In genomic region chr2:207397917-207398655, GRCh38 we compare ENCODE assay signal across 17 cellular contexts.
"Had no signal": no experiment of that assay in that cellular context is flagged by ENCODE, and none has a peak within 500 bp of the region (broad histone marks: within the 10 kb centered on the region; RNA-seq: fewer than 3 reads in every experiment).

No MANE protein-coding gene starts in this region.

- DNase-seq: activated CD4-positive, alpha-beta T cell treated with anti-CD3 and anti-CD28 coated beads for 1 hour; activated CD4-positive, alpha-beta T cell treated with anti-CD3 and anti-CD28 coated beads, Interleukin-2, amount 50 U/mL, for 48 hours; activated CD8-positive, alpha-beta memory T cell treated with anti-CD3 and anti-CD28 coated beads, Interleukin-2, amount 10 ng/mL, durations not matched to agents 7 days and 5 days; activated effector memory CD4-positive, alpha-beta T cell treated with Interleukin-2 at 50 U/mL for 16 hours; activated T-cell treated with anti-CD3 and anti-CD28 coated beads, Interleukin-2, amount 50 U/mL, for 24 hours; esophagus squamous epithelium; foreskin keratinocyte; left lung; ovary; stimulated activated CD4-positive, alpha-beta T cell treated with anti-CD3 and anti-CD28 coated beads, Interleukin-12 subunit alpha, Interleukin-12 subunit beta, amount 100 ng/mL, for 4 hours; stimulated activated naive CD4-positive, alpha-beta T cell treated with Interleukin-2 at 50 U/mL for 16 hours had no signal

- H3K4me1 ChIP-seq: breast epithelium, left lung, suprapubic skin had no signal

- H3K9me3 Mint-ChIP-seq: activated T-cell treated with anti-CD3 and anti-CD28 coated beads, Interleukin-2, amount 50 U/mL, for 24 hours had no signal

- H3K4me3 ChIP-seq: breast epithelium, esophagus squamous epithelium, left lung, ovary, suprapubic skin had no signal

- ATAC-seq: activated CD8-positive, alpha-beta memory T cell treated with anti-CD3 and anti-CD28 coated beads, Interleukin-2, amount 10 ng/mL, durations not matched to agents 7 days and 5 days; activated naive CD4-positive, alpha-beta T cell treated with anti-CD3 and anti-CD28 coated beads, Interleukin-2, amount 50 U/mL, for 72 hours; foreskin keratinocyte; left lung had no signal

- H3K36me3 ChIP-seq: breast epithelium, esophagus squamous epithelium, left lung, ovary, suprapubic skin had no signal

- H3K27me3 Mint-ChIP-seq: activated T-cell treated with anti-CD3 and anti-CD28 coated beads, Interleukin-2, amount 50 U/mL, for 24 hours; type B pancreatic cell had no signal

- H3K4me3 Mint-ChIP-seq: activated CD8-positive, alpha-beta memory T cell treated with anti-CD3 and anti-CD28 coated beads, Interleukin-2, amount 10 ng/mL, durations not matched to agents 7 days and 5 days; activated T-cell treated with anti-CD3 and anti-CD28 coated beads, Interleukin-2, amount 50 U/mL, for 24 hours; nephron; T-helper 2 cell treated with Interferon-gamma antibody and Interleukin-4, amounts not matched to agents 5 μg/mL and 100 μg/mL, for 36 hours; type B pancreatic cell had no signal

- H3K27ac Mint-ChIP-seq: activated CD8-positive, alpha-beta memory T cell treated with anti-CD3 and anti-CD28 coated beads, Interleukin-2, amount 10 ng/mL, durations not matched to agents 7 days and 5 days; activated naive CD4-positive, alpha-beta T cell treated with anti-CD3 and anti-CD28 coated beads, Interleukin-2, amount 50 U/mL, for 72 hours; activated T-cell treated with anti-CD3 and anti-CD28 coated beads, Interleukin-2, amount 50 U/mL, for 24 hours; T-helper 2 cell treated with Interferon-gamma antibody and Interleukin-4, amounts not matched to agents 5 μg/mL and 100 μg/mL, for 36 hours; type B pancreatic cell had no signal

- H3K27ac ChIP-seq: breast epithelium, esophagus squamous epithelium, foreskin keratinocyte, left lung, ovary, suprapubic skin had no signal

- H3K27me3 ChIP-seq: breast epithelium, esophagus squamous epithelium, foreskin keratinocyte, left lung, ovary, suprapubic skin had no signal
